Comparison of ENCODE assay signal across 8 cellular contexts in genomic region chrX:48801281-48802088, GRCh38. TPM values are rescaled to one million over a fixed set of nuclear protein-coding genes. Genes with fewer than 3 reads are reported as not detected.
DNase-seq lines count a peak whose midpoint lies in the region; ATAC-seq and TF ChIP-seq lines count a peak whose summit lies in the region.

Gene HDAC6 (plus strand): TSS chrX:48802067. CDS start chrX:48802693, 626 bp downstream.

- peaks cover 6 to 16% (median 10%) of the 10 kb centered on the region in 4 donors for H3K4me1 ChIP-seq in esophagus muscularis mucosa

- H3K9me3 ChIP-seq in KOPT-K1 (ENCODE audit: insufficient read depth, low read length, poor library complexity, severe bottlenecking): no peaks in the 10 kb centered on the region
- no peaks in the 10 kb centered on the region for H3K9me3 ChIP-seq in esophagus muscularis mucosa

- peak; percentile 88 for ATAC-seq in GM21786 (IDR thresholded peaks at IDR 0.05; ENCODE audit: unreplicated experiment)

- 37% methylated on average over 85 of the region's 89 CpGs for WGBS in esophagus muscularis mucosa

- H3K36me3 ChIP-seq in KOPT-K1 (ENCODE audit: insufficient read depth, low read length): peaks cover 22% of the 10 kb centered on the region; the same call in 1 of the 2 replicates
- peaks cover 0 to 20% (median 9%) of the 10 kb centered on the region in 4 donors for H3K36me3 ChIP-seq in esophagus muscularis mucosa

- intact Hi-C loops in esophagus muscularis mucosa (cut with DNase I): loop anchor here (2.0 to 5.0 kb wide), 2 partner anchors 65 to 91 kb away; no protein-coding TSS in a partner anchor

- no peaks in the 10 kb centered on the region for H3K27me3 ChIP-seq in esophagus muscularis mucosa

- peak within 1 kb of the TSS; percentile 97 for H3K27ac ChIP-seq in KOPT-K1 (ENCODE audit: low read depth, low read length, poor library complexity, severe bottlenecking)
- peak within 1 kb of the TSS; percentile 91 to 94 (median 94) for H3K27ac ChIP-seq in esophagus muscularis mucosa (replicated peaks in 1 of 4)

- peak; percentile 26 for TF ChIP-seq EP300 in esophagus muscularis mucosa (IDR thresholded peaks at IDR 0.05)

- H3K4me3 ChIP-seq in esophagus muscularis mucosa: peak within 1 kb of the TSS; percentile 58 to 77 (median 62)

- TF ChIP-seq POLR2A in esophagus muscularis mucosa (IDR thresholded peaks at IDR 0.05; ENCODE audit: low read depth): no peak

- DNase-seq in DMS79 (lab: John Stamatoyannopoulos, UW): peak; percentile 95
- peak; percentile 95 for DNase-seq in RKO (ENCODE audit: low spot score)
- peak; percentile 92 for DNase-seq in activated T-helper 1 cell treated with Interleukin-2 at 50 U/mL for 16 hours (ENCODE audit: low read depth)
- peak; percentile 99 for DNase-seq in esophagus muscularis mucosa (ENCODE audit: extremely low spot score)
- peak; percentile 98 for DNase-seq in myocyte (ENCODE audit: low read depth)
- peak; percentile 85 to 92 for DNase-seq in stimulated activated CD8-positive, alpha-beta memory T cell treated with anti-CD3 and anti-CD28 coated beads, Interleukin-7, amount 100 ng/mL, for 48 hours (ENCODE audit: extremely low read depth in 1 of 2, low read depth in 1 of 2)

- no peak for TF ChIP-seq CTCF in esophagus muscularis mucosa (IDR thresholded peaks at IDR 0.05)

RNA-seq across cellular contexts. Expression of gene HDAC6, which starts in this region (rescaled TPM):
- total RNA-seq in esophagus muscularis mucosa: 10 to 100 TPM; 26.8 to 64.0 (median 47.7) TPM
- 60.8 and 75.5 TPM in 2 replicates for total RNA-seq in myocyte
- 52.8 TPM for polyA plus RNA-seq in myocyte (2012)

Comparison
In these comparisons a context has a peak if more than half of its experiments do, and no peak if none do; other contexts are left out.
1. Peak in every context shown above with its lines: DNase-seq, ATAC-seq, H3K4me3 ChIP-seq and H3K27ac ChIP-seq.